In genomic region chr4:42523066-42523718, GRCh38 we compare ENCODE assay signal across 1 cellular context.
TF ChIP-seq lines count a peak whose summit lies in the region.

No MANE protein-coding gene starts in this region.

TF ChIP-seq in HepG2, 621 proteins besides CTCF, POLR2A, EP300 and RAD21 (continued from another document):
- TF ChIP-seq STAT6 (CRISPR knock-in tag; IDR thresholded peaks at IDR 0.05; ENCODE audit: borderline replicate concordance) (no peak), GRHL1 (CRISPR knock-in tag; conservative IDR thresholded peaks at IDR 0.05) (no peak), ZBED4 (CRISPR knock-in tag; IDR thresholded peaks at IDR 0.05; ENCODE audit: borderline replicate concordance) (no peak), REL (CRISPR knock-in tag; conservative IDR thresholded peaks at IDR 0.05) (no peak), AGO2 (optimal IDR thresholded peaks at IDR 0.05; ENCODE audit: low read depth, low read length) (no peak), ZNF160 (CRISPR knock-in tag; IDR thresholded peaks at IDR 0.05) (no peak), NFE2L1 (CRISPR knock-in tag; IDR thresholded peaks at IDR 0.05; ENCODE audit: borderline replicate concordance) (no peak), SMARCC2 (IDR thresholded peaks at IDR 0.05) (no peak), ESRRA (CRISPR knock-in tag; IDR thresholded peaks at IDR 0.05; ENCODE audit: low read depth) (no peak), ZBTB7B (CRISPR knock-in tag; IDR thresholded peaks at IDR 0.05) (no peak), ZBTB10 (CRISPR knock-in tag; IDR thresholded peaks at IDR 0.05; ENCODE audit: borderline replicate concordance) (no peak), SYNCRIP (IDR thresholded peaks at IDR 0.05; ENCODE audit: insufficient read depth, low read depth, low read length) (no peak), ATF4 (CRISPR knock-in tag; IDR thresholded peaks at IDR 0.05) (no peak)
